In genomic region chr19:3626473-3627350, GRCh38 we compare ENCODE assay signal across 8 cellular contexts. TPM values are rescaled to one million over a fixed set of nuclear protein-coding genes. Genes with fewer than 3 reads are reported as not detected.
A peak's percentile ranks its signal among the peaks of the same experiment; 100 is the strongest.
DNase-seq lines count a peak whose midpoint lies in the region; ATAC-seq and TF ChIP-seq lines count a peak whose summit lies in the region.

TSS of gene CACTIN (minus strand) at chr19:3626790. CDS start at chr19:3626762, 28 bp downstream.

- peaks cover 17% of the 10 kb centered on the region for H4K20me1 ChIP-seq in SK-N-SH (ENCODE audit: insufficient read depth)

- peak within 1 kb of the TSS; percentile 86 for H3K9ac ChIP-seq in SK-N-SH

- TF ChIP-seq RAD21 in SK-N-SH (IDR thresholded peaks at IDR 0.05; ENCODE audit: low read length), result no peak

- H3K4me1 ChIP-seq in SK-N-SH (ENCODE audit: control insufficient read depth in 1 of 2, insufficient read depth in 2 of 2, low read depth in 1 of 2, low read length in 1 of 2), result peaks cover 8 to 11% of the 10 kb centered on the region in 2 experiments; a peak in 2 of 4 replicates
- peaks cover 0 to 34% (median 15%) of the 10 kb centered on the region in 3 donors for H3K4me1 ChIP-seq in gastroesophageal sphincter
- peaks cover 14 to 25% of the 10 kb centered on the region in 2 experiments for H3K4me1 ChIP-seq in neutrophil (ENCODE audit: control insufficient read depth in 1 of 2, insufficient read depth in 1 of 2, low read depth in 1 of 2, low read length in 1 of 2)

- ATAC-seq in gastroesophageal sphincter, result peak; percentile 98

- TF ChIP-seq POLR2A in gastroesophageal sphincter (IDR thresholded peaks at IDR 0.05), result peak; percentile 89 to 91

- H2AFZ ChIP-seq in SK-N-SH (ENCODE audit: low read depth), result peak within 1 kb of the TSS; percentile 18; the same call in 1 of the 2 replicates

- H3K9me3 ChIP-seq in SK-N-SH (no peaks in the 10 kb centered on the region), gastroesophageal sphincter (no peaks in the 10 kb centered on the region), neutrophil (no peaks in the 10 kb centered on the region)

- H3K79me2 ChIP-seq in SK-N-SH (ENCODE audit: insufficient read depth), result peaks cover 36% of the 10 kb centered on the region

- POLR2A ChIA-PET in SK-N-SH (lab: Yijun Ruan, JAX), result no interaction called here

- H3K36me3 ChIP-seq in SK-N-SH (replicated peaks in 1 of 2; ENCODE audit: control insufficient read depth in 1 of 2, insufficient read depth in 2 of 2, low read length in 1 of 2), result peaks cover 0 to 2% of the 10 kb centered on the region in 2 experiments
- H3K36me3 ChIP-seq in gastroesophageal sphincter, result peaks cover 0 to 38% of the 10 kb centered on the region in 2 donors
- H3K36me3 ChIP-seq in neutrophil, result peaks cover 27% of the 10 kb centered on the region

- no peaks in the 10 kb centered on the region for H3K9me2 ChIP-seq in SK-N-SH

- H3K4me2 ChIP-seq in SK-N-SH, result peak within 1 kb of the TSS; percentile 99

- TF ChIP-seq CTCF in HFF-Myc (IDR thresholded peaks at IDR 0.05; ENCODE audit: low read depth, low read length, missing control alignments) (no peak), SK-N-SH (IDR thresholded peaks at IDR 0.05) (no peak; the same call in 1 of the 2 replicates), gastroesophageal sphincter (IDR thresholded peaks at IDR 0.05) (peak in 1 of 4 experiments; percentile 27), neutrophil (IDR thresholded peaks at IDR 0.05) (peak; percentile 39)

- 2% methylated on average over 20 of the region's 80 CpGs for WGBS in SK-N-SH (ENCODE audit: low lambda C conversion rate)
- WGBS in gastroesophageal sphincter (ENCODE audit: low coverage in 1 of 2), 2 donors, result 0% methylated on average over 4 to 9 of the region's 80 CpGs

- H3K27ac ChIP-seq in SK-N-SH (ENCODE audit: low read depth in 2 of 2, low read length in 1 of 2) (peak within 1 kb of the TSS; percentile 88 to 95), gastroesophageal sphincter (peak within 1 kb of the TSS; percentile 82 to 95 (median 91)), neutrophil (peak within 1 kb of the TSS; percentile 89), substantia nigra (ENCODE audit: low read depth, low read length, poor library complexity, severe bottlenecking) (peak within 1 kb of the TSS; percentile 98)

- DNase-seq in GDM1 (lab: John Stamatoyannopoulos, UW) (peak; percentile 98), HFF-Myc (ENCODE audit: extremely low read depth, low read depth) (peak; percentile 91), NCI-H1048 (lab: John Stamatoyannopoulos, UW) (peak; percentile 96), SK-N-SH (peak; percentile 100), substantia nigra (lab: John Stamatoyannopoulos, UW) (peak; percentile 86 to 100 (median 97))
- peak; percentile 100 for DNase-seq in activated naive CD4-positive, alpha-beta T cell treated with anti-CD3 and anti-CD28 coated beads, Interleukin-2, amount 50 U/mL, for 16 hours

- peaks cover 8% of the 10 kb centered on the region for H3F3A ChIP-seq in SK-N-SH (replicated peaks; ENCODE audit: insufficient read depth)

- no peaks in the 10 kb centered on the region for H3K27me3 ChIP-seq in SK-N-SH (ENCODE audit: insufficient read depth)
- no peaks in the 10 kb centered on the region for H3K27me3 ChIP-seq in gastroesophageal sphincter
- no peaks in the 10 kb centered on the region for H3K27me3 ChIP-seq in neutrophil

- peak within 1 kb of the TSS; percentile 92 for H3K4me3 ChIP-seq in HFF-Myc (replicated peaks; ENCODE audit: low read depth, low read length)
- peak within 1 kb of the TSS; percentile 85 to 94 for H3K4me3 ChIP-seq in SK-N-SH (ENCODE audit: low read depth in 2 of 2, low read length in 1 of 2)
- peak within 1 kb of the TSS; percentile 92 to 95 for H3K4me3 ChIP-seq in gastroesophageal sphincter
- peak within 1 kb of the TSS; percentile 83 to 99 for H3K4me3 ChIP-seq in neutrophil (ENCODE audit: low read depth in 1 of 2, low read length in 1 of 2)

- TF ChIP-seq EP300 in SK-N-SH (IDR thresholded peaks at IDR 0.05; ENCODE audit: borderline replicate concordance in 1 of 2, low read depth in 1 of 2, low read length in 1 of 2) (no peak), gastroesophageal sphincter (IDR thresholded peaks at IDR 0.05) (no peak)

- CTCF ChIA-PET in SK-N-SH (lab: Yijun Ruan, JAX), result interaction anchor here (0.8 to 1.4 kb wide), 2 partner anchors 8 to 39 kb away, joined by 5 to 6 read pairs; no protein-coding TSS in a partner anchor

TF ChIP-seq in SK-N-SH, 30 proteins besides CTCF, POLR2A, EP300 and RAD21 (continues in another document):
- TF ChIP-seq REST (IDR thresholded peaks at IDR 0.05; ENCODE audit: low read depth, low read length) (no peak), USF1 (IDR thresholded peaks at IDR 0.05; ENCODE audit: borderline replicate concordance, low read depth) (no peak), SIN3A (IDR thresholded peaks at IDR 0.05; ENCODE audit: borderline replicate concordance, low read depth, low read length) (peak; percentile 64; the same call in 1 of the 2 replicates), FOXM1 (IDR thresholded peaks at IDR 0.05; ENCODE audit: low read depth) (no peak), IRF3 (IDR thresholded peaks at IDR 0.05; ENCODE audit: low read depth, low read length) (no peak), FOSL2 (IDR thresholded peaks at IDR 0.05; ENCODE audit: borderline replicate concordance, low read depth) (no peak), NFIC (IDR thresholded peaks at IDR 0.05; ENCODE audit: borderline replicate concordance) (no peak), GATA2 (CRISPR knock-in tag; IDR thresholded peaks at IDR 0.05) (no peak), USF2 (IDR thresholded peaks at IDR 0.05; ENCODE audit: borderline replicate concordance, low read depth, low read length) (no peak), RCOR1 (IDR thresholded peaks at IDR 0.05; ENCODE audit: low read length) (no peak), EZH2phosphoT487 (IDR thresholded peaks at IDR 0.05; ENCODE audit: borderline replicate concordance, low read depth) (no peak), RXRA (IDR thresholded peaks at IDR 0.05; ENCODE audit: borderline replicate concordance, low read depth) (no peak), MEF2A (IDR thresholded peaks at IDR 0.05; ENCODE audit: borderline replicate concordance, low read depth) (no peak), GABPA (IDR thresholded peaks at IDR 0.05; ENCODE audit: low read depth) (no peak), MAX (IDR thresholded peaks at IDR 0.05; ENCODE audit: low read depth) (peak; percentile 49), TCF12 (IDR thresholded peaks at IDR 0.05) (no peak), SMC3 (IDR thresholded peaks at IDR 0.05; ENCODE audit: low read depth, low read length) (no peak), RFX5 (IDR thresholded peaks at IDR 0.05; ENCODE audit: low read length) (no peak)

RNA-seq across cellular contexts. Expression of gene CACTIN, which starts in this region (rescaled TPM):
- polyA plus RNA-seq in SK-N-SH (2012; rRNA removed), result 27.8 and 36.4 TPM in 2 replicates
- polyA plus RNA-seq in SK-N-SH (2012; cell fraction: cytosol; rRNA removed), result 11.9 and 22.7 TPM in 2 replicates
- polyA plus RNA-seq in SK-N-SH (2012; cell fraction: nucleus; rRNA removed), result 66.5 and 82.5 TPM in 2 replicates
- 10 to 100 TPM; 20.3 to 34.2 (median 28.6) TPM for total RNA-seq in gastroesophageal sphincter

Comparison
In these comparisons a context has a peak if more than half of its experiments do, and no peak if none do; other contexts are left out.
1. Peak in every context shown above with its lines: DNase-seq, ATAC-seq, H3K4me3 ChIP-seq and H3K27ac ChIP-seq.